In genomic region chr22:23538502-23538860, GRCh38 we compare ENCODE assay signal across 1 cellular context.
TF ChIP-seq lines count a peak whose summit lies in the region.

No MANE protein-coding gene starts in this region.

TF ChIP-seq in endothelial cell of umbilical vein, 7 proteins besides CTCF, POLR2A, EP300 and RAD21 (continued from another document):
- TF ChIP-seq GATA2 (IDR thresholded peaks at IDR 0.05; ENCODE audit: insufficient read depth, insufficient read length, low read depth, low read length), result no peak
- TF ChIP-seq MYC (IDR thresholded peaks at IDR 0.05; ENCODE audit: low read depth, low read length), result no peak
- no peak for TF ChIP-seq JUN (IDR thresholded peaks at IDR 0.05; ENCODE audit: borderline replicate concordance, insufficient read depth, insufficient read length, low read depth)
- TF ChIP-seq MAX (IDR thresholded peaks at IDR 0.05; ENCODE audit: insufficient read depth, insufficient read length), result no peak
- no peak for TF ChIP-seq POLR2AphosphoS5 (IDR thresholded peaks at IDR 0.05; ENCODE audit: insufficient read depth, low read depth, low read length)
